9 cellular contexts compared by ENCODE assay signal in the genomic region with DNA sequence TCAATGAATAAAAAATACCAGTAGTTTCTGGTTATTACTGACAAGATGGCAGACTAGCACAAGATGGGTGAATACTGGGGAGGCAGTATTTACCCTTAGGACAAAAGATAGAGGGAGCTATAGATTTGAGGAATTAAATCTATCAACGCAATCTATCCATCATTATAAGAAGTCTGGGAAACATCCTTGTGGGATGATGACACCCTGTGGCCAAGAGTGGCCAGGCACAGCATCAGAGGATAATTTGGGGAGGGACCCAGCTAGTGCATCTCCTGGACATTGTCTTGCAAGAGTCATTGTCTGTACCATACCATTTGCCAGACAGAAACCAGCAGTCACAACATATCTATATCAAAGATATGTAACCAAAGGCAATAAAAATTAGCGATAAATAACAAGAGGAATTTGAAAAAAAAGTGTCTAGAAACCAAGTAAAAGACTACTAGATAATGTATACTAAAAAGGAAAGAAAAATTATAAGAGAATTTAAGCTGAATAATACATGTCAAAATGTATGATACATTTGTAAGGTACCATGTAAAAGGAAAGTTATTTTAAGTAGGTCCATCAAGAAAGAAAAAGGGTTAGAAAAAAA. TPM values are rescaled to one million over a fixed set of nuclear protein-coding genes. Genes with fewer than 3 reads are reported as not detected.
DNase-seq lines count a peak whose midpoint lies in the region; ATAC-seq and TF ChIP-seq lines count a peak whose summit lies in the region.
"Had no signal": no experiment of that assay in that cellular context is flagged by ENCODE, and none has a peak within 500 bp of the region (broad histone marks: within the 10 kb centered on the region; RNA-seq: fewer than 3 reads in every experiment).

No MANE protein-coding gene starts in this region.

- H3K9me3 ChIP-seq in MG63: no peaks in the 10 kb centered on the region
- H3K9me3 ChIP-seq in liver (ENCODE audit: control insufficient read depth in 4 of 4, low read length in 3 of 4): no peaks in the 10 kb centered on the region
- no peaks in the 10 kb centered on the region for H3K9me3 ChIP-seq in Peyer's patch

- no peaks in the 10 kb centered on the region for H3K4me1 ChIP-seq in liver (ENCODE audit: control insufficient read depth in 4 of 4, insufficient read depth in 4 of 4, low read length in 3 of 4)
- no peaks in the 10 kb centered on the region for H3K4me1 ChIP-seq in Peyer's patch

- H3K27ac Mint-ChIP-seq in activated naive CD4-positive, alpha-beta T cell treated with anti-CD3 and anti-CD28 coated beads for 36 hours: no peak overlapping the region

- TF ChIP-seq CTCF in liver (IDR thresholded peaks at IDR 0.05; ENCODE audit: low read depth, low read length, missing input control): peak; percentile 17
- TF ChIP-seq CTCF in Peyer's patch (IDR thresholded peaks at IDR 0.05): no peak

- H3K27me3 ChIP-seq in MG63 (no peaks in the 10 kb centered on the region), liver (ENCODE audit: control insufficient read depth in 4 of 4, insufficient read depth in 4 of 4, low read length in 3 of 4) (no peaks in the 10 kb centered on the region), Peyer's patch (no peaks in the 10 kb centered on the region)

- no peaks in the 10 kb centered on the region for H3K36me3 Mint-ChIP-seq in activated naive CD4-positive, alpha-beta T cell treated with anti-CD3 and anti-CD28 coated beads for 36 hours (ENCODE audit: low read depth)

- intact Hi-C loops in activated naive CD4-positive, alpha-beta T cell treated with anti-CD3 and anti-CD28 coated beads for 36 hours (cut with micrococcal nuclease): loop anchor here (10.0 kb wide), 1 partner anchor 361 kb away; no protein-coding TSS in a partner anchor

- ATAC-seq in GM18870 (IDR thresholded peaks at IDR 0.05; ENCODE audit: unreplicated experiment) (no peak), HG03159 (IDR thresholded peaks at IDR 0.05; ENCODE audit: unreplicated experiment) (no peak)

- no peak for TF ChIP-seq POLR2A in Peyer's patch (IDR thresholded peaks at IDR 0.05)

- H3K9ac ChIP-seq in liver (ENCODE audit: low read depth in 1 of 2, low read length in 2 of 2): no peak overlapping the region

- in situ Hi-C loops in Caki2 (cut with HindIII; ENCODE audit: low pct_unique_long_range_greater_than_20kb, low sequenced_read_pairs): no loop called here

- DNase-seq in Caki2 (ENCODE audit: low read depth) (peak; percentile 12), MG63 (peak; percentile 7), astrocyte of the hippocampus (ENCODE audit: low read depth, low spot score) (peak; percentile 20), Peyer's patch (no peak)
- DNase-seq in activated naive CD4-positive, alpha-beta T cell treated with anti-CD3 and anti-CD28 coated beads for 36 hours: no peak
- DNase-seq: activated CD4-positive, alpha-beta T cell treated with anti-CD3 and anti-CD28 coated beads for 4 hours had no signal

- no peak overlapping the region for H3K4me3 Mint-ChIP-seq in activated naive CD4-positive, alpha-beta T cell treated with anti-CD3 and anti-CD28 coated beads for 36 hours

- H3K4me3 ChIP-seq in MG63 (no peak overlapping the region), liver (ENCODE audit: low read depth in 1 of 3, low read length in 3 of 3) (no peak overlapping the region), Peyer's patch (no peak overlapping the region)

- no peaks in the 10 kb centered on the region for H3K9me3 Mint-ChIP-seq in activated naive CD4-positive, alpha-beta T cell treated with anti-CD3 and anti-CD28 coated beads for 36 hours

- peak in 1 of 2 donors; percentile 56 for TF ChIP-seq RAD21 in liver (IDR thresholded peaks at IDR 0.05)

- CTCF ChIA-PET in activated naive CD4-positive, alpha-beta T cell treated with anti-CD3 and anti-CD28 coated beads for 36 hours (lab: Charles Lee): no interaction called here

- H3K36me3 ChIP-seq in MG63 (no peaks in the 10 kb centered on the region), liver (ENCODE audit: control insufficient read depth in 4 of 4, insufficient read depth in 3 of 4, low read depth in 1 of 4, low read length in 3 of 4) (no peaks in the 10 kb centered on the region), Peyer's patch (no peaks in the 10 kb centered on the region)

- WGBS in liver: 34% methylated on average over 2 of the region's 2 CpGs

- H3K27me3 Mint-ChIP-seq in activated naive CD4-positive, alpha-beta T cell treated with anti-CD3 and anti-CD28 coated beads for 36 hours (ENCODE audit: low read depth): no peaks in the 10 kb centered on the region

- no peak overlapping the region for H3K27ac ChIP-seq in liver (ENCODE audit: low read depth in 1 of 2, low read length in 2 of 2)
- H3K27ac ChIP-seq in Peyer's patch: no peak overlapping the region

- no peaks in the 10 kb centered on the region for H3K4me1 Mint-ChIP-seq in activated naive CD4-positive, alpha-beta T cell treated with anti-CD3 and anti-CD28 coated beads for 36 hours (ENCODE audit: low read depth)

TF ChIP-seq in liver, 16 proteins besides CTCF, POLR2A, EP300 and RAD21:
- TF ChIP-seq GABPA (IDR thresholded peaks at IDR 0.05 in 1 of 2, conservative IDR thresholded peaks at IDR 0.05 in 1 of 2) (no peak), SP1 (IDR thresholded peaks at IDR 0.05) (no peak), TAF1 (conservative IDR thresholded peaks at IDR 0.05) (no peak), HNF4G (IDR thresholded peaks at IDR 0.05) (no peak), FOXA2 (IDR thresholded peaks at IDR 0.05) (no peak), EGR1 (IDR thresholded peaks at IDR 0.05; ENCODE audit: low read depth in 2 of 2) (no peak), RXRA (IDR thresholded peaks at IDR 0.05) (no peak), YY1 (IDR thresholded peaks at IDR 0.05) (no peak), JUND (IDR thresholded peaks at IDR 0.05) (no peak), HNF4A (conservative IDR thresholded peaks at IDR 0.05) (no peak), NR2F2 (IDR thresholded peaks at IDR 0.05) (no peak), FOXA1 (IDR thresholded peaks at IDR 0.05) (no peak)
- TF ChIP-seq, protein P1, sequence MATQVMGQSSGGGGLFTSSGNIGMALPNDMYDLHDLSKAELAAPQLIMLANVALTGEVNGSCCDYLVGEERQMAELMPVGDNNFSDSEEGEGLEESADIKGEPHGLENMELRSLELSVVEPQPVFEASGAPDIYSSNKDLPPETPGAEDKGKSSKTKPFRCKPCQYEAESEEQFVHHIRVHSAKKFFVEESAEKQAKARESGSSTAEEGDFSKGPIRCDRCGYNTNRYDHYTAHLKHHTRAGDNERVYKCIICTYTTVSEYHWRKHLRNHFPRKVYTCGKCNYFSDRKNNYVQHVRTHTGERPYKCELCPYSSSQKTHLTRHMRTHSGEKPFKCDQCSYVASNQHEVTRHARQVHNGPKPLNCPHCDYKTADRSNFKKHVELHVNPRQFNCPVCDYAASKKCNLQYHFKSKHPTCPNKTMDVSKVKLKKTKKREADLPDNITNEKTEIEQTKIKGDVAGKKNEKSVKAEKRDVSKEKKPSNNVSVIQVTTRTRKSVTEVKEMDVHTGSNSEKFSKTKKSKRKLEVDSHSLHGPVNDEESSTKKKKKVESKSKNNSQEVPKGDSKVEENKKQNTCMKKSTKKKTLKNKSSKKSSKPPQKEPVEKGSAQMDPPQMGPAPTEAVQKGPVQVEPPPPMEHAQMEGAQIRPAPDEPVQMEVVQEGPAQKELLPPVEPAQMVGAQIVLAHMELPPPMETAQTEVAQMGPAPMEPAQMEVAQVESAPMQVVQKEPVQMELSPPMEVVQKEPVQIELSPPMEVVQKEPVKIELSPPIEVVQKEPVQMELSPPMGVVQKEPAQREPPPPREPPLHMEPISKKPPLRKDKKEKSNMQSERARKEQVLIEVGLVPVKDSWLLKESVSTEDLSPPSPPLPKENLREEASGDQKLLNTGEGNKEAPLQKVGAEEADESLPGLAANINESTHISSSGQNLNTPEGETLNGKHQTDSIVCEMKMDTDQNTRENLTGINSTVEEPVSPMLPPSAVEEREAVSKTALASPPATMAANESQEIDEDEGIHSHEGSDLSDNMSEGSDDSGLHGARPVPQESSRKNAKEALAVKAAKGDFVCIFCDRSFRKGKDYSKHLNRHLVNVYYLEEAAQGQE (IDR thresholded peaks at IDR 0.05): no peak
- TF ChIP-seq, protein P2, sequence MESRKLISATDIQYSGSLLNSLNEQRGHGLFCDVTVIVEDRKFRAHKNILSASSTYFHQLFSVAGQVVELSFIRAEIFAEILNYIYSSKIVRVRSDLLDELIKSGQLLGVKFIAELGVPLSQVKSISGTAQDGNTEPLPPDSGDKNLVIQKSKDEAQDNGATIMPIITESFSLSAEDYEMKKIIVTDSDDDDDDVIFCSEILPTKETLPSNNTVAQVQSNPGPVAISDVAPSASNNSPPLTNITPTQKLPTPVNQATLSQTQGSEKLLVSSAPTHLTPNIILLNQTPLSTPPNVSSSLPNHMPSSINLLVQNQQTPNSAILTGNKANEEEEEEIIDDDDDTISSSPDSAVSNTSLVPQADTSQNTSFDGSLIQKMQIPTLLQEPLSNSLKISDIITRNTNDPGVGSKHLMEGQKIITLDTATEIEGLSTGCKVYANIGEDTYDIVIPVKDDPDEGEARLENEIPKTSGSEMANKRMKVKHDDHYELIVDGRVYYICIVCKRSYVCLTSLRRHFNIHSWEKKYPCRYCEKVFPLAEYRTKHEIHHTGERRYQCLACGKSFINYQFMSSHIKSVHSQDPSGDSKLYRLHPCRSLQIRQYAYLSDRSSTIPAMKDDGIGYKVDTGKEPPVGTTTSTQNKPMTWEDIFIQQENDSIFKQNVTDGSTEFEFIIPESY (IDR thresholded peaks at IDR 0.05): no peak
- TF ChIP-seq, protein P3, sequence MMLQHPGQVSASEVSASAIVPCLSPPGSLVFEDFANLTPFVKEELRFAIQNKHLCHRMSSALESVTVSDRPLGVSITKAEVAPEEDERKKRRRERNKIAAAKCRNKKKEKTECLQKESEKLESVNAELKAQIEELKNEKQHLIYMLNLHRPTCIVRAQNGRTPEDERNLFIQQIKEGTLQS (IDR thresholded peaks at IDR 0.05): no peak
- TF ChIP-seq, protein P4, sequence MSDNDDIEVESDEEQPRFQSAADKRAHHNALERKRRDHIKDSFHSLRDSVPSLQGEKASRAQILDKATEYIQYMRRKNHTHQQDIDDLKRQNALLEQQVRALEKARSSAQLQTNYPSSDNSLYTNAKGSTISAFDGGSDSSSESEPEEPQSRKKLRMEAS (IDR thresholded peaks at IDR 0.05): no peak
TF ChIP-seq in liver: peak in this region for 0.

RNA-seq across cellular contexts. Expression of gene KCTD8, which starts 22.9 kb away (rescaled TPM):
- not detected in 2 replicates for total RNA-seq in Caki2 (2014; rRNA removed; shearing (Covaris generic); ENCODE audit: low replicate concordance)
- not detected in 2 replicates for total RNA-seq in MG63 (2014; rRNA removed; shearing (Covaris generic); ENCODE audit: low replicate concordance)
- total RNA-seq in liver (not detected), Peyer's patch (not detected)
- polyA plus RNA-seq in liver: not detected
- total RNA-seq in activated naive CD4-positive, alpha-beta T cell treated with anti-CD3 and anti-CD28 coated beads for 36 hours: not detected

Comparison
In these comparisons a context has a peak if more than half of its experiments do, and no peak if none do; other contexts are left out.
1. DNase-seq: peak in Caki2 (single experiment), MG63 (single experiment) and astrocyte of the hippocampus (single experiment); none in activated naive CD4-positive, alpha-beta T cell treated with anti-CD3 and anti-CD28 coated beads for 36 hours (single experiment) and Peyer's patch (0 of 3).